Comparison of ENCODE assay signal across 1 cellular context in the genomic region with DNA sequence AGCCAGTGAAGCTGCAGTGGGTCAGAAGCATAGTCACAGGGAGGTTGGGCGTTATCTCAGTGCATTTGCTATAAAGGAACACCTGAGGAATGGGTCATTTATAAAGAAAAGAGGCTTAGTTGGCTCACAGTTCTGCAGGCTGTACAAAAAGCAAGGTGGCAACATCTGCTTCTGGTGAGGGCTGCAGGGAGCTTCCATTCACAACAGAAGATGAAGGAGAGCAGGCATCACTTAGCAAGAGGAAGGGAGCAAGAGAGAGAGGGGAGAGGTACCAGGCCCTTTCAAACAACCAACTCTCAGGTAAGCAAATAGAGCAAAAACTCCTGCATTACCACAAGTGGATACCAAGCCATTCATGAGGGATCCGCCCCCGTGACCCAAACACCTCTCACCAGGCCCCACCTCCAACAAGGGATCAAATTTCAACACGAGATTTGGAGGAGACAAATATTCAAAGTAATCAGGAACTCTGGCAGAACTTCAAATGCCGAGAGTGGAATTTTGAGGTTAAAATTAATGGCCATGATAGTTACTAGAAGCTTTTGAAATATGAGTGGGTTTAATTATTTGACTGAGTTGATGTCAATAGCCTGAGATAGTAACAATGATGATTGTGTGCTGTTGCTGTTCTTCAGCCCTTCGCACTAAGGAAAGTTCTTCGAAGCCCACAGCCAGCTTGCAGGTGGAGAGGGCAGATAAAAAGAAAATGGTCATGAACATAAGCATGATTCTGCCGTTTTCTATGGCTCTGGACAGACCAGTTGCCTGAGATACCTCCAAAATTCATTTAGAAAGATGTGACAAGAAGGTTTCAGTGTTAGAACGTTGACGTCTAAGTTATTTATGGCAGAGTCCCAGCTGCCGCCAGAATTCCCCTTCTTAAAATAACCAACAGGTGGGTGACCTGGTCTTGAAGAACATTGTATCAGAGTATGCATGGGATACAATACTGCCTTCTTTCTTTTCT.
TF ChIP-seq lines count a peak whose summit lies in the region.

No MANE protein-coding gene starts in this region.

TF ChIP-seq in WTC11, 78 proteins besides CTCF, POLR2A, EP300 and RAD21 (continued from another document):
- TF ChIP-seq, protein P1, sequence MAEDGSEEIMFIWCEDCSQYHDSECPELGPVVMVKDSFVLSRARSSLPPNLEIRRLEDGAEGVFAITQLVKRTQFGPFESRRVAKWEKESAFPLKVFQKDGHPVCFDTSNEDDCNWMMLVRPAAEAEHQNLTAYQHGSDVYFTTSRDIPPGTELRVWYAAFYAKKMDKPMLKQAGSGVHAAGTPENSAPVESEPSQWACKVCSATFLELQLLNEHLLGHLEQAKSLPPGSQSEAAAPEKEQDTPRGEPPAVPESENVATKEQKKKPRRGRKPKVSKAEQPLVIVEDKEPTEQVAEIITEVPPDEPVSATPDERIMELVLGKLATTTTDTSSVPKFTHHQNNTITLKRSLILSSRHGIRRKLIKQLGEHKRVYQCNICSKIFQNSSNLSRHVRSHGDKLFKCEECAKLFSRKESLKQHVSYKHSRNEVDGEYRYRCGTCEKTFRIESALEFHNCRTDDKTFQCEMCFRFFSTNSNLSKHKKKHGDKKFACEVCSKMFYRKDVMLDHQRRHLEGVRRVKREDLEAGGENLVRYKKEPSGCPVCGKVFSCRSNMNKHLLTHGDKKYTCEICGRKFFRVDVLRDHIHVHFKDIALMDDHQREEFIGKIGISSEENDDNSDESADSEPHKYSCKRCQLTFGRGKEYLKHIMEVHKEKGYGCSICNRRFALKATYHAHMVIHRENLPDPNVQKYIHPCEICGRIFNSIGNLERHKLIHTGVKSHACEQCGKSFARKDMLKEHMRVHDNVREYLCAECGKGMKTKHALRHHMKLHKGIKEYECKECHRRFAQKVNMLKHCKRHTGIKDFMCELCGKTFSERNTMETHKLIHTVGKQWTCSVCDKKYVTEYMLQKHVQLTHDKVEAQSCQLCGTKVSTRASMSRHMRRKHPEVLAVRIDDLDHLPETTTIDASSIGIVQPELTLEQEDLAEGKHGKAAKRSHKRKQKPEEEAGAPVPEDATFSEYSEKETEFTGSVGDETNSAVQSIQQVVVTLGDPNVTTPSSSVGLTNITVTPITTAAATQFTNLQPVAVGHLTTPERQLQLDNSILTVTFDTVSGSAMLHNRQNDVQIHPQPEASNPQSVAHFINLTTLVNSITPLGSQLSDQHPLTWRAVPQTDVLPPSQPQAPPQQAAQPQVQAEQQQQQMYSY (CRISPR knock-in tag; IDR thresholded peaks at IDR 0.05) = no peak
- TF ChIP-seq ERG (CRISPR knock-in tag; IDR thresholded peaks at IDR 0.05) (no peak), CREM (CRISPR knock-in tag; IDR thresholded peaks at IDR 0.05) (no peak), ZNF317 (CRISPR knock-in tag; IDR thresholded peaks at IDR 0.05; ENCODE audit: borderline replicate concordance, low read depth) (no peak), FOXP4 (CRISPR knock-in tag; IDR thresholded peaks at IDR 0.05) (no peak), ZNF263 (CRISPR knock-in tag; IDR thresholded peaks at IDR 0.05; ENCODE audit: low read depth) (no peak), ATF1 (CRISPR knock-in tag; IDR thresholded peaks at IDR 0.05) (no peak), ZNF671 (CRISPR knock-in tag; IDR thresholded peaks at IDR 0.05) (no peak), FOXJ3 (CRISPR knock-in tag; IDR thresholded peaks at IDR 0.05; ENCODE audit: borderline replicate concordance) (no peak), CREB1 (CRISPR knock-in tag; IDR thresholded peaks at IDR 0.05) (no peak), ZNF232 (CRISPR knock-in tag; IDR thresholded peaks at IDR 0.05) (no peak)
- TF ChIP-seq, protein P2, sequence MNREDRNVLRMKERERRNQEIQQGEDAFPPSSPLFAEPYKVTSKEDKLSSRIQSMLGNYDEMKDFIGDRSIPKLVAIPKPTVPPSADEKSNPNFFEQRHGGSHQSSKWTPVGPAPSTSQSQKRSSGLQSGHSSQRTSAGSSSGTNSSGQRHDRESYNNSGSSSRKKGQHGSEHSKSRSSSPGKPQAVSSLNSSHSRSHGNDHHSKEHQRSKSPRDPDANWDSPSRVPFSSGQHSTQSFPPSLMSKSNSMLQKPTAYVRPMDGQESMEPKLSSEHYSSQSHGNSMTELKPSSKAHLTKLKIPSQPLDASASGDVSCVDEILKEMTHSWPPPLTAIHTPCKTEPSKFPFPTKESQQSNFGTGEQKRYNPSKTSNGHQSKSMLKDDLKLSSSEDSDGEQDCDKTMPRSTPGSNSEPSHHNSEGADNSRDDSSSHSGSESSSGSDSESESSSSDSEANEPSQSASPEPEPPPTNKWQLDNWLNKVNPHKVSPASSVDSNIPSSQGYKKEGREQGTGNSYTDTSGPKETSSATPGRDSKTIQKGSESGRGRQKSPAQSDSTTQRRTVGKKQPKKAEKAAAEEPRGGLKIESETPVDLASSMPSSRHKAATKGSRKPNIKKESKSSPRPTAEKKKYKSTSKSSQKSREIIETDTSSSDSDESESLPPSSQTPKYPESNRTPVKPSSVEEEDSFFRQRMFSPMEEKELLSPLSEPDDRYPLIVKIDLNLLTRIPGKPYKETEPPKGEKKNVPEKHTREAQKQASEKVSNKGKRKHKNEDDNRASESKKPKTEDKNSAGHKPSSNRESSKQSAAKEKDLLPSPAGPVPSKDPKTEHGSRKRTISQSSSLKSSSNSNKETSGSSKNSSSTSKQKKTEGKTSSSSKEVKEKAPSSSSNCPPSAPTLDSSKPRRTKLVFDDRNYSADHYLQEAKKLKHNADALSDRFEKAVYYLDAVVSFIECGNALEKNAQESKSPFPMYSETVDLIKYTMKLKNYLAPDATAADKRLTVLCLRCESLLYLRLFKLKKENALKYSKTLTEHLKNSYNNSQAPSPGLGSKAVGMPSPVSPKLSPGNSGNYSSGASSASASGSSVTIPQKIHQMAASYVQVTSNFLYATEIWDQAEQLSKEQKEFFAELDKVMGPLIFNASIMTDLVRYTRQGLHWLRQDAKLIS (CRISPR knock-in tag; IDR thresholded peaks at IDR 0.05; ENCODE audit: borderline replicate concordance) = no peak
